19 cellular contexts compared by ENCODE assay signal in the genomic region with DNA sequence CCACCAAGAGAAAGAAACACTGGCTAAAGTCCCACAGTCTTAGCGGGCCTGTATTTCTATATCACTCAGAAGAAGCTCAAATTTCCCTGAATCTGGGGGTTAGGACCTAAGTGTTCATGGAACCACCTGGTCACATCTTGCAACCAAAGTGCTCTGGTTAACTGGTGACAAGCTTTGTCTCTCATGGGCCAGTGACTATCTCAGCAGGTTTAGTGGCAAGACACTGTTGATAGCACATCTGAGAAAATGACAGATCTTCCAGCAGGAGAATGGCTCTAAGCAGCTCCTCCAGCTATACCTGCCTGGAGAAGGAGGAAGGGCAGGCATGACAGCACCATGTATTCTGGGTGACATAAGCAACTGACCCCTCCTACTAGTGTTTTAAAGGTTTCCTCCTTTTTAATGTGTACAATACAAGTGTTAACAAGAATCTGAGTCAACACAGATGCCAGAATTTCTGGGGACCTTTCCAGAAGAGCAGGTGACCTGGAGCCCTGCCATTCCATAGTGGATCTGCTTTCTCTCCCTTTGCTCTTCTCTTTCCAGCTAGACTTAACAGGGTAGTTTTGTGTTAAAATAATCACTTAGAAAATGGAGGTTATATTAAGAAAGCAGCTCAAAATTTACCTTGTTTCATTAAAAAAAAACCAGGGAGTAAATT. TPM values are rescaled to one million over a fixed set of nuclear protein-coding genes. Genes with fewer than 3 reads are reported as not detected.
DNase-seq lines count a peak whose midpoint lies in the region; ATAC-seq and TF ChIP-seq lines count a peak whose summit lies in the region.
"Had no signal": no experiment of that assay in that cellular context is flagged by ENCODE, and none has a peak within 500 bp of the region (broad histone marks: within the 10 kb centered on the region; RNA-seq: fewer than 3 reads in every experiment).

No MANE protein-coding gene starts in this region.

- TF ChIP-seq CTCF in right atrium auricular region (IDR thresholded peaks at IDR 0.05) (no peak), heart right ventricle (IDR thresholded peaks at IDR 0.05) (no peak), sigmoid colon (IDR thresholded peaks at IDR 0.05) (no peak)

- intact Hi-C loops in Right ventricle myocardium inferior (cut with DNase I) = no loop called here
- intact Hi-C loops in heart right ventricle (cut with DNase I) = no loop called here
- intact Hi-C loops in sigmoid colon (cut with DNase I) = no loop called here

- H3K36me3 ChIP-seq in right atrium auricular region (no peaks in the 10 kb centered on the region), heart right ventricle (no peaks in the 10 kb centered on the region), sigmoid colon (no peaks in the 10 kb centered on the region)
- H3K36me3 ChIP-seq: SJSA1 had no signal

- TF ChIP-seq EP300 in sigmoid colon (IDR thresholded peaks at IDR 0.05) = peak in 3 of 4 donors; percentile 34 to 59 (median 40)

- 27 to 47% methylated on average over 1 of the region's 1 CpG for WGBS in heart right ventricle, 2 donors
- 66 to 81% methylated on average over 1 of the region's 1 CpG for WGBS in sigmoid colon, 2 donors

- H3K9me3 Mint-ChIP-seq in stimulated activated naive CD8-positive, alpha-beta T cell treated with anti-CD3 and anti-CD28 coated beads, Interleukin-15, amount 100 ng/mL, for 72 hours = no peaks in the 10 kb centered on the region

- no peaks in the 10 kb centered on the region for H3K9me3 ChIP-seq in right atrium auricular region
- peaks cover 0 to 7% (median 0%) of the 10 kb centered on the region in 11 donors for H3K9me3 ChIP-seq in heart right ventricle
- no peaks in the 10 kb centered on the region for H3K9me3 ChIP-seq in sigmoid colon
- H3K9me3 ChIP-seq: SJSA1 had no signal

- H3K4me3 ChIP-seq in right atrium auricular region (no peak overlapping the region), heart right ventricle (no peak overlapping the region), sigmoid colon (no peak overlapping the region)
- H3K4me3 ChIP-seq: SJSA1 had no signal

- peak overlapping the region in 1 of 2 donors; percentile 73 for H3K27ac ChIP-seq in right atrium auricular region
- H3K27ac ChIP-seq in heart right ventricle = peak overlapping the region in 7 of 10 donors; percentile 20 to 74 (median 57)
- H3K27ac ChIP-seq in sigmoid colon = peak overlapping the region in 3 of 4 donors; percentile 48 to 79 (median 74)
- H3K27ac ChIP-seq: SJSA1 had no signal

- TF ChIP-seq POLR2A in sigmoid colon (IDR thresholded peaks at IDR 0.05) = no peak

- H3K4me1 ChIP-seq in right atrium auricular region (peaks cover 0 to 3% of the 10 kb centered on the region in 2 donors), heart right ventricle (peaks cover 0 to 24% (median 5%) of the 10 kb centered on the region in 9 donors), sigmoid colon (peaks cover 0 to 17% (median 14%) of the 10 kb centered on the region in 4 donors)
- H3K4me1 ChIP-seq: SJSA1 had no signal

- no peaks in the 10 kb centered on the region for H3K4me1 Mint-ChIP-seq in stimulated activated naive CD8-positive, alpha-beta T cell treated with anti-CD3 and anti-CD28 coated beads, Interleukin-15, amount 100 ng/mL, for 72 hours
- H3K4me1 Mint-ChIP-seq: H9 had no signal

- peaks cover 8% of the 10 kb centered on the region for H3K27me3 Mint-ChIP-seq in stimulated activated naive CD8-positive, alpha-beta T cell treated with anti-CD3 and anti-CD28 coated beads, Interleukin-15, amount 100 ng/mL, for 72 hours

- DNase-seq in Right ventricle myocardium inferior (ENCODE audit: missing footprints) (no peak), right atrium auricular region (ENCODE audit: low spot score) (no peak), SHP77 treated with DMSO at 0.1 percent for 48 hours (lab: John Stamatoyannopoulos, UW) (peak; percentile 1), heart right ventricle (peak in 1 of 2 donors; percentile 44), sigmoid colon (peak; percentile 80)
- DNase-seq in stimulated activated naive CD8-positive, alpha-beta T cell treated with anti-CD3 and anti-CD28 coated beads, Interleukin-15, amount 100 ng/mL, for 72 hours = no peak
- DNase-seq: C1 segment of cervical spinal cord, COR-L47, H9, IMR-90, NCI-H146, NCI-H510A treated with DMSO at 0.1 percent for 48 hours had no signal

- H3K27me3 ChIP-seq in right atrium auricular region = no peaks in the 10 kb centered on the region
- no peaks in the 10 kb centered on the region for H3K27me3 ChIP-seq in heart right ventricle
- H3K27me3 ChIP-seq in sigmoid colon = no peaks in the 10 kb centered on the region
- H3K27me3 ChIP-seq: SJSA1 had no signal

- ATAC-seq in Right ventricle myocardium inferior (peak; percentile 66), heart right ventricle (peak; percentile 58 to 92 (median 80)), HG02870 (IDR thresholded peaks at IDR 0.05; ENCODE audit: unreplicated experiment) (no peak), HG03342 (IDR thresholded peaks at IDR 0.05; ENCODE audit: unreplicated experiment) (no peak)
- no peak for ATAC-seq in stimulated activated naive CD8-positive, alpha-beta T cell treated with anti-CD3 and anti-CD28 coated beads, Interleukin-15, amount 100 ng/mL, for 72 hours

- H3K4me3 Mint-ChIP-seq in stimulated activated naive CD8-positive, alpha-beta T cell treated with anti-CD3 and anti-CD28 coated beads, Interleukin-15, amount 100 ng/mL, for 72 hours = no peak overlapping the region
- H3K4me3 Mint-ChIP-seq: H9 had no signal

- H3K27ac Mint-ChIP-seq in stimulated activated naive CD8-positive, alpha-beta T cell treated with anti-CD3 and anti-CD28 coated beads, Interleukin-15, amount 100 ng/mL, for 72 hours = no peak overlapping the region
- H3K27ac Mint-ChIP-seq: H9 had no signal

RNA-seq across cellular contexts. Expression of a gene that starts 17.3 kb away (rescaled TPM):
- 0.89 TPM for total RNA-seq in Right ventricle myocardium inferior
- total RNA-seq in right atrium auricular region = 1 to 10 TPM; 1.6 to 1.8 TPM
- total RNA-seq in heart right ventricle = 1 to 10 TPM in 6 of 10 donors, under 1 TPM in 4; 0.22 to 4.2 (median 2.9) TPM
- polyA plus RNA-seq in heart right ventricle = 1 to 10 TPM in 1 of 2 donors, under 1 TPM in 1; 0.88 to 1.9 TPM
- under 1 TPM in 1 of 4 donors, not detected in 3; 0.71 TPM for total RNA-seq in sigmoid colon
- under 1 TPM in 1 of 3 donors, not detected in 2; 0.04 TPM for polyA plus RNA-seq in sigmoid colon
- total RNA-seq: HT-29, IMR-90, LHCN-M2, OCI-LY7, RPMI7951, SJSA1 had no signal
- polyA plus RNA-seq: IMR-90 had no signal

Comparison
In these comparisons a context has a peak if more than half of its experiments do, and no peak if none do; other contexts are left out.
1. ATAC-seq: peak in Right ventricle myocardium inferior (single experiment) and heart right ventricle (8 of 8); none in HG02870 (single experiment), HG03342 (single experiment) and stimulated activated naive CD8-positive, alpha-beta T cell treated with anti-CD3 and anti-CD28 coated beads, Interleukin-15, amount 100 ng/mL, for 72 hours (single experiment).
2. DNase-seq: peak in SHP77 treated with DMSO at 0.1 percent for 48 hours (single experiment) and sigmoid colon (single experiment); none in Right ventricle myocardium inferior (single experiment), right atrium auricular region (single experiment) and stimulated activated naive CD8-positive, alpha-beta T cell treated with anti-CD3 and anti-CD28 coated beads, Interleukin-15, amount 100 ng/mL, for 72 hours (0 of 2).